ENCODE assay signal across 17 cellular contexts in the genomic region with DNA sequence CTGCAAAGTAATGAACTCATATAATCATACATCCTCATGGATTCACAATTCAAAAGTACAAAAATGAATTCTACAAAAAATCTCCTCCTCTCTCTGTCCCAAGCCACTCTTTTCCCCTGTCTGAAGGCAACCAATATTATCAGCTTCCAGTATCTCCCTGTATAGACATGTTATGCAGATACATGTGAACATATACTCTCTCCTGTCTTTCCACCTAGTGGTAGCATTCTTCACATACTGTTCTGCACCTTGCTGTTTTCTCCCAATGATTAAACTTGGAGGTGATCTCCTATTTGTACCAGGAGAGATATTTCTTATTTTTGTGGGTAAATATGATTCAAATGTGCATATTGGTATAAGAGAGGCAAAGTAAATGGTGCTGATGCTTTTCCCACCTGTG.
DNase-seq lines count a peak whose midpoint lies in the region; ATAC-seq, FAIRE-seq and TF ChIP-seq lines count a peak whose summit lies in the region.
"Had no signal": no experiment of that assay in that cellular context is flagged by ENCODE, and none has a peak within 500 bp of the region (broad histone marks: within the 10 kb centered on the region; RNA-seq: fewer than 3 reads in every experiment).

No MANE protein-coding gene starts in this region.

- POLR2A ChIA-PET in HepG2 (lab: Yijun Ruan, JAX) (no interaction called here), HEK293T (lab: Yijun Ruan, JAX) (no interaction called here)
- POLR2A ChIA-PET in CD4-positive, alpha-beta memory T cell (lab: Charles Lee; ENCODE audit: partially characterized antibody) = no interaction called here

- TF ChIP-seq POLR2A in HepG2 (IDR thresholded peaks at IDR 0.05; ENCODE audit: insufficient read depth in 1 of 2, low read depth in 2 of 2, low read length in 2 of 2) (no peak), right lobe of liver (IDR thresholded peaks at IDR 0.05) (no peak)

- no peaks in the 10 kb centered on the region for H3K4me1 ChIP-seq in HepG2 (ENCODE audit: insufficient read depth, low read length)
- H3K4me1 ChIP-seq in right lobe of liver = no peaks in the 10 kb centered on the region
- peaks cover 14% of the 10 kb centered on the region for H3K4me1 ChIP-seq in Loucy (ENCODE audit: insufficient read depth, low read length, poor library complexity, severe bottlenecking)
- H3K4me1 ChIP-seq in CD4-positive, alpha-beta memory T cell (ENCODE audit: insufficient read depth, low read length) = no peaks in the 10 kb centered on the region

- H3K36me3 ChIP-seq in HepG2 (replicated peaks in 1 of 2; ENCODE audit: control insufficient read depth in 1 of 2, insufficient read depth in 2 of 2, low read length in 2 of 2) = no peaks in the 10 kb centered on the region
- H3K36me3 ChIP-seq in right lobe of liver = no peaks in the 10 kb centered on the region
- H3K36me3 ChIP-seq in Loucy (ENCODE audit: insufficient read depth, low read length) = no peaks in the 10 kb centered on the region
- H3K36me3 ChIP-seq in WERI-Rb-1 = no peaks in the 10 kb centered on the region
- H3K36me3 ChIP-seq in CD4-positive, alpha-beta memory T cell (ENCODE audit: insufficient read depth, low read length) = no peaks in the 10 kb centered on the region
- H3K36me3 ChIP-seq: HAP-1 had no signal

- H3K9me3 Mint-ChIP-seq in neural crest cell = peaks cover 5% of the 10 kb centered on the region
- H3K9me3 Mint-ChIP-seq in CD4-positive, alpha-beta memory T cell = peaks cover 0 to 3% (median 2%) of the 10 kb centered on the region in 8 donors
- H3K9me3 Mint-ChIP-seq in stimulated activated naive B cell treated with anti-CD40 and anti-IgM and Interleukin-4, amounts not matched to agents 10 μg/mL and 1 μg/mL and 100 μg/mL, for 72 hours = peaks cover 1 to 7% of the 10 kb centered on the region in 2 donors

- DNase-seq in HepG2 (ENCODE audit: low spot score) = peak; percentile 20
- DNase-seq in right lobe of liver = no peak
- DNase-seq in WERI-Rb-1 = no peak
- DNase-seq in neural crest cell (ENCODE audit: low read depth, low spot score) = no peak
- no peak for DNase-seq in CD4-positive, alpha-beta memory T cell
- no peak for DNase-seq in stimulated activated naive B cell treated with anti-CD40 and anti-IgM and Interleukin-4, amounts not matched to agents 10 μg/mL and 1 μg/mL and 100 μg/mL, for 72 hours
- DNase-seq in HEK293T (ENCODE audit: extremely low spot score) = no peak
- DNase-seq: C1 segment of cervical spinal cord; CD4-positive, alpha-beta T cell; DMS153; GF-D8; GM23248 had no signal

- H3K4me3 ChIP-seq in HepG2 (replicated peaks in 1 of 3; ENCODE audit: insufficient read depth in 1 of 3, low read depth in 2 of 3, low read length in 3 of 3) = no peak overlapping the region
- no peak overlapping the region for H3K4me3 ChIP-seq in right lobe of liver
- no peak overlapping the region for H3K4me3 ChIP-seq in Loucy (ENCODE audit: low read length, poor library complexity, severe bottlenecking)
- H3K4me3 ChIP-seq in WERI-Rb-1 (ENCODE audit: low read depth, low read length) = no peak overlapping the region
- no peak overlapping the region for H3K4me3 ChIP-seq in CD4-positive, alpha-beta memory T cell (ENCODE audit: low read length in 2 of 2)
- H3K4me3 ChIP-seq: GM23248, HAP-1 had no signal

- H3K27ac Mint-ChIP-seq in neural crest cell (ENCODE audit: unreplicated experiment) = no peak overlapping the region
- no peak overlapping the region for H3K27ac Mint-ChIP-seq in CD4-positive, alpha-beta memory T cell
- H3K27ac Mint-ChIP-seq in stimulated activated naive B cell treated with anti-CD40 and anti-IgM and Interleukin-4, amounts not matched to agents 10 μg/mL and 1 μg/mL and 100 μg/mL, for 72 hours = no peak overlapping the region
- H3K27ac Mint-ChIP-seq: B cell; CD4-positive, alpha-beta T cell had no signal

- H4K20me1 ChIP-seq in HepG2 (ENCODE audit: insufficient read depth, low read length) = no peaks in the 10 kb centered on the region
- H4K20me1 ChIP-seq in Loucy (ENCODE audit: insufficient read depth, low read length, poor library complexity, severe bottlenecking) = no peaks in the 10 kb centered on the region

- H3K36me3 Mint-ChIP-seq in neural crest cell (ENCODE audit: low read depth) = no peaks in the 10 kb centered on the region
- no peaks in the 10 kb centered on the region for H3K36me3 Mint-ChIP-seq in CD4-positive, alpha-beta memory T cell
- no peaks in the 10 kb centered on the region for H3K36me3 Mint-ChIP-seq in stimulated activated naive B cell treated with anti-CD40 and anti-IgM and Interleukin-4, amounts not matched to agents 10 μg/mL and 1 μg/mL and 100 μg/mL, for 72 hours

- no peak for TF ChIP-seq RAD21 in HepG2 (CRISPR knock-in tag; IDR thresholded peaks at IDR 0.05)

- peak; percentile 30; the same call in 1 of the 2 replicates for TF ChIP-seq CTCF in HepG2 (CRISPR knock-in tag; IDR thresholded peaks at IDR 0.05)
- TF ChIP-seq CTCF in right lobe of liver (IDR thresholded peaks at IDR 0.05) = no peak
- peak; percentile 45 for TF ChIP-seq CTCF in Loucy (conservative IDR thresholded peaks at IDR 0.05; ENCODE audit: low read length)
- 0 out of 2 replicates have a peak, but pooled peaks have one; percentile 5 for TF ChIP-seq CTCF in WERI-Rb-1 (IDR thresholded peaks at IDR 0.05; ENCODE audit: low read depth, low read length)
- TF ChIP-seq CTCF in neural crest cell (conservative IDR thresholded peaks at IDR 0.05) = peak; percentile 27

- no peaks in the 10 kb centered on the region for H3K9me2 ChIP-seq in Loucy (replicated peaks; ENCODE audit: low read depth, low read length)

- TF ChIP-seq EP300 in HepG2 (IDR thresholded peaks at IDR 0.05; ENCODE audit: low read depth in 2 of 2, low read length in 2 of 2) (no peak), HepG2 (CRISPR knock-in tag; IDR thresholded peaks at IDR 0.05; ENCODE audit: borderline replicate concordance) (no peak)

- H3K27me3 ChIP-seq in HepG2 (ENCODE audit: control insufficient read depth in 1 of 2, insufficient read depth in 2 of 2, low read length in 2 of 2) = no peaks in the 10 kb centered on the region
- H3K27me3 ChIP-seq in right lobe of liver = no peaks in the 10 kb centered on the region
- H3K27me3 ChIP-seq in Loucy (ENCODE audit: insufficient read depth, low read length, poor library complexity, severe bottlenecking) = no peaks in the 10 kb centered on the region
- no peaks in the 10 kb centered on the region for H3K27me3 ChIP-seq in WERI-Rb-1 (ENCODE audit: insufficient read depth, low read depth, severe bottlenecking)
- no peaks in the 10 kb centered on the region for H3K27me3 ChIP-seq in CD4-positive, alpha-beta memory T cell (ENCODE audit: insufficient read depth, low read length)

- no peaks in the 10 kb centered on the region for H3K27me3 Mint-ChIP-seq in neural crest cell (ENCODE audit: low read depth)
- peaks cover 2 to 10% of the 10 kb centered on the region in 2 donors for H3K27me3 Mint-ChIP-seq in CD4-positive, alpha-beta memory T cell
- no peaks in the 10 kb centered on the region for H3K27me3 Mint-ChIP-seq in stimulated activated naive B cell treated with anti-CD40 and anti-IgM and Interleukin-4, amounts not matched to agents 10 μg/mL and 1 μg/mL and 100 μg/mL, for 72 hours
- H3K27me3 Mint-ChIP-seq: B cell had no signal

- H3K4me2 ChIP-seq in HepG2 (ENCODE audit: low read depth, low read length) (no peak overlapping the region), Loucy (ENCODE audit: low read depth, low read length, poor library complexity, severe bottlenecking) (no peak overlapping the region)
- H3K4me2 ChIP-seq: KMS-11 had no signal

- intact Hi-C loops in HepG2 (cut with micrococcal nuclease; ENCODE audit: unreplicated experiment) (loop anchor here (5.0 kb wide), 1 partner anchor 107 kb away; no protein-coding TSS in a partner anchor), right lobe of liver (cut with DNase I) (no loop called here)
- intact Hi-C loops in CD4-positive, alpha-beta memory T cell (cut with micrococcal nuclease) = no loop called here

- H3K9me3 ChIP-seq in HepG2 (ENCODE audit: low read length) (no peaks in the 10 kb centered on the region), right lobe of liver (no peaks in the 10 kb centered on the region), Loucy (ENCODE audit: insufficient read depth, low read depth, low read length) (no peaks in the 10 kb centered on the region), WERI-Rb-1 (ENCODE audit: severe bottlenecking) (no peaks in the 10 kb centered on the region)
- H3K9me3 ChIP-seq in CD4-positive, alpha-beta memory T cell (ENCODE audit: control insufficient read depth in 1 of 2, low read length in 2 of 2) = no peaks in the 10 kb centered on the region
- H3K9me3 ChIP-seq: HAP-1 had no signal

- peak; percentile 93 for ATAC-seq in HepG2
- no peak for ATAC-seq in right lobe of liver
- ATAC-seq in stimulated activated naive B cell treated with anti-CD40 and anti-IgM and Interleukin-4, amounts not matched to agents 10 μg/mL and 1 μg/mL and 100 μg/mL, for 72 hours (replicated peaks) = no peak

- H3F3A ChIP-seq in Loucy (ENCODE audit: low read depth) = no peaks in the 10 kb centered on the region

- no TSS peak for BruUV-seq in HepG2 (replicated peaks; lab: Mats Ljungman, UMichigan)

- FAIRE-seq in HepG2 (lab: Jason Lieb, UNC) = no peak
- FAIRE-seq: D721Med had no signal

- H3K27ac ChIP-seq in HepG2 (ENCODE audit: extremely low read length, insufficient read depth, low read length) = no peak overlapping the region
- H3K27ac ChIP-seq in right lobe of liver = no peak overlapping the region
- no peak overlapping the region for H3K27ac ChIP-seq in WERI-Rb-1
- no peak overlapping the region for H3K27ac ChIP-seq in CD4-positive, alpha-beta memory T cell (ENCODE audit: low read depth, low read length)
- H3K27ac ChIP-seq: GM23248, KMS-11 had no signal

- H3K79me2 ChIP-seq in HepG2 (ENCODE audit: insufficient read depth, low read length) (no peaks in the 10 kb centered on the region), Loucy (ENCODE audit: insufficient read depth, low read length) (no peaks in the 10 kb centered on the region)

- no peak overlapping the region for H3K4me3 Mint-ChIP-seq in neural crest cell
- H3K4me3 Mint-ChIP-seq in CD4-positive, alpha-beta memory T cell = no peak overlapping the region
- H3K4me3 Mint-ChIP-seq in stimulated activated naive B cell treated with anti-CD40 and anti-IgM and Interleukin-4, amounts not matched to agents 10 μg/mL and 1 μg/mL and 100 μg/mL, for 72 hours = no peak overlapping the region
- H3K4me3 Mint-ChIP-seq: B cell; CD4-positive, alpha-beta T cell had no signal

- H3K9ac ChIP-seq in HepG2 (ENCODE audit: insufficient read depth, low read depth, low read length) (no peak overlapping the region), Loucy (ENCODE audit: low read depth, low read length, poor library complexity, severe bottlenecking) (no peak overlapping the region)
- H3K9ac ChIP-seq: GM23248, KMS-11 had no signal

- H2AFZ ChIP-seq in HepG2 (ENCODE audit: low read length) (no peak overlapping the region), Loucy (ENCODE audit: low read length) (no peak overlapping the region)
- H2AFZ ChIP-seq: GM23248 had no signal

- CTCF ChIA-PET in HepG2 (lab: Yijun Ruan, JAX; ENCODE audit: low intra/inter-chr PET ratio, low total read pairs) = no interaction called here
- CTCF ChIA-PET in CD4-positive, alpha-beta memory T cell (lab: Charles Lee; ENCODE audit: partially characterized antibody) = no interaction called here
- CTCF ChIA-PET in HEK293T (lab: Yijun Ruan, JAX) = no interaction called here

- in situ Hi-C loops in HepG2 (cut with HindIII; ENCODE audit: extremely low pct_ligation_motif_present, low pct_unique_long_range_greater_than_20kb) = no loop called here

- no peaks in the 10 kb centered on the region for H3K4me1 Mint-ChIP-seq in neural crest cell
- no peaks in the 10 kb centered on the region for H3K4me1 Mint-ChIP-seq in CD4-positive, alpha-beta memory T cell
- H3K4me1 Mint-ChIP-seq in stimulated activated naive B cell treated with anti-CD40 and anti-IgM and Interleukin-4, amounts not matched to agents 10 μg/mL and 1 μg/mL and 100 μg/mL, for 72 hours = no peaks in the 10 kb centered on the region
- H3K4me1 Mint-ChIP-seq: B cell had no signal

Comparison
In these comparisons a context has a peak if more than half of its experiments do, and no peak if none do; other contexts are left out.
1. CTCF ChIP-seq: peak in HepG2 (single experiment), Loucy (single experiment), WERI-Rb-1 (single experiment) and neural crest cell (single experiment); none in right lobe of liver (0 of 4).